In the genomic region with DNA sequence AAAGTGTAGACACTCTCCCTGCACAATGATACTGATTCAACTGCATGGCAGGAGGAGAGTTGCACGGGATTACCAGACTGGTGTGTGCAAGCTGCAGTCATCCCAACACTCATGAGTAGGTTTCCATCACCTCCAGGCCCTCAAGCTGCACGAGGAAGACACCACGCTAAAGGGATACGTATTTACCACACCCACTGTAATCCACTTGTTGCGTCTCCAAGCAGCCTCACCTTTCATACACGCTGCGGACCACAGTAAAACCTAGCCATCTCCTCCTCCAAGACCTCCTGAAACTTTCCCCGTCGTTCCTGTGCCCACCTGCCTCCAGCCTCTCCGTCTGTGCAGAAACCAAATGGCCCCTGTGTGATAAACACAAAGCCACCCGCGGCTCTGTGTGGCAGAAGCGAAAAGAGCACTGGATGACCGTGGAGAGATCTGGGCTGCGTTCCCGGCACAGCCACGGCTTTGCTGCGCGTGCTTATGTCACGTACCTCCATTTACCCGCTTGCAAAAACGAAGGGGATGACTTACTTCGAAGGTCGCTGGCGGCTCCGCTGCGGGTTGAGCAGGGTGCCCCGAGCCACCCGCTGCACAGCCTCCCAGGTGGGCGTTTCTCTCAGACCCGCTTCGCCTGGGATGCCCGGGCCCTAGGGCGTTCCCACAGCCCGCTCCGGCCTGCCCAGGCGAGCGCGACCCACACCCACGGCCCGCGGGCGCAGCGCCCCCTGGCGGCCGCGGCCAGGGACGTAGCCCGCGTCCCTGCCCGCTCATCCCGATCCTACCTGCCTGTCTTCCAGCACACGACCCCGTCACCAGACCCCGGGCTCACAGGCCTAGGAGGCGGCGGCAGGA, we compare ENCODE assay signal across 8 cellular contexts. TPM values are rescaled to one million over a fixed set of nuclear protein-coding genes. Genes with fewer than 3 reads are reported as not detected.
DNase-seq lines count a peak whose midpoint lies in the region; ATAC-seq and TF ChIP-seq lines count a peak whose summit lies in the region.

No MANE protein-coding gene starts in this region.

- H3K27ac ChIP-seq in RWPE2 (ENCODE audit: poor library complexity, severe bottlenecking) (no peak overlapping the region), right atrium auricular region (peak overlapping the region; percentile 94), psoas muscle (peak overlapping the region; percentile 89)

- H3K36me3 Mint-ChIP-seq in IgD-negative memory B cell: peaks cover 3% of the 10 kb centered on the region

- H3K9me3 ChIP-seq in RWPE2 (ENCODE audit: severe bottlenecking): no peaks in the 10 kb centered on the region
- no peaks in the 10 kb centered on the region for H3K9me3 ChIP-seq in right atrium auricular region
- no peaks in the 10 kb centered on the region for H3K9me3 ChIP-seq in psoas muscle

- peaks cover 7 to 11% (median 8%) of the 10 kb centered on the region in 3 donors for H3K4me1 Mint-ChIP-seq in IgD-negative memory B cell

- H3K4me3 ChIP-seq in RWPE2 (ENCODE audit: severe bottlenecking) (peak overlapping the region; percentile 94), right atrium auricular region (peak overlapping the region; percentile 94 to 100), psoas muscle (peak overlapping the region; percentile 96)

- peak overlapping the region; percentile 99 to 100 (median 100) for H3K4me3 Mint-ChIP-seq in IgD-negative memory B cell

- peaks cover 5% of the 10 kb centered on the region for H3K4me1 ChIP-seq in RWPE2 (ENCODE audit: insufficient read depth, poor library complexity, severe bottlenecking)
- H3K4me1 ChIP-seq in right atrium auricular region: peaks cover 0 to 17% of the 10 kb centered on the region in 2 donors
- peaks cover 33% of the 10 kb centered on the region for H3K4me1 ChIP-seq in psoas muscle

- ATAC-seq in GM21717 (IDR thresholded peaks at IDR 0.05; ENCODE audit: unreplicated experiment) (peak; percentile 79), RWPE2 (ENCODE audit: low read depth) (peak; percentile 79), psoas muscle (peak; percentile 83 to 89 (median 88))

- 4 to 9% (median 7%) methylated on average over 54 to 57 of the region's 57 CpGs for WGBS in psoas muscle, 3 donors

- peaks cover 6% of the 10 kb centered on the region for H3K27me3 Mint-ChIP-seq in IgD-negative memory B cell

- H3K9me3 Mint-ChIP-seq in IgD-negative memory B cell: no peaks in the 10 kb centered on the region

- DNase-seq in GDM1 (lab: John Stamatoyannopoulos, UW) (peak; percentile 44), RWPE2 (ENCODE audit: low spot score) (no peak), amniotic epithelial cell (ENCODE audit: low read depth) (peak; percentile 38), right atrium auricular region (ENCODE audit: low spot score) (peak; percentile 67), psoas muscle (peak; percentile 73 to 82), cortex of kidney (lab: John Stamatoyannopoulos, UW) (no peak)

- H3K36me3 ChIP-seq in RWPE2 (ENCODE audit: low read depth) (peaks cover 8% of the 10 kb centered on the region), right atrium auricular region (peaks cover 10% of the 10 kb centered on the region), psoas muscle (ENCODE audit: insufficient read depth in 1 of 2, low read depth in 1 of 2) (peaks cover 0 to 21% of the 10 kb centered on the region in 2 donors)

- intact Hi-C loops in psoas muscle (cut with DNase I): loop anchor here (1.0 to 10.0 kb wide), 6 partner anchors 38 to 158 kb away; a partner anchor contains a TSS

- peak; percentile 98 for TF ChIP-seq CTCF in RWPE2 (IDR thresholded peaks at IDR 0.05; ENCODE audit: poor library complexity, severe bottlenecking)
- peak; percentile 94 to 100 for TF ChIP-seq CTCF in right atrium auricular region (IDR thresholded peaks at IDR 0.05)
- peak; percentile 90 for TF ChIP-seq CTCF in psoas muscle (IDR thresholded peaks at IDR 0.05)

- H3K27ac Mint-ChIP-seq in IgD-negative memory B cell: peak overlapping the region in 2 of 3 donors; percentile 89 to 93

- H3K27me3 ChIP-seq in RWPE2 (ENCODE audit: insufficient read depth, poor library complexity, severe bottlenecking) (no peaks in the 10 kb centered on the region), right atrium auricular region (no peaks in the 10 kb centered on the region), psoas muscle (ENCODE audit: insufficient read depth in 3 of 3, low read length in 2 of 3) (no peaks in the 10 kb centered on the region)

RNA-seq across cellular contexts. Expression of a gene that starts 0.6 kb away (rescaled TPM):
- polyA plus RNA-seq in IgD-negative memory B cell (5.6 TPM), psoas muscle (10 to 100 TPM; 24.5 to 70.9 (median 61.1) TPM)
- total RNA-seq in right atrium auricular region (10 to 100 TPM; 17.5 to 23.1 TPM), psoas muscle (10 to 100 TPM; 34.4 to 94.2 (median 55.6) TPM)

RNA-seq across cellular contexts. Expression of a gene that starts 14.5 kb away (rescaled TPM):
- polyA plus RNA-seq in IgD-negative memory B cell (not detected), psoas muscle (not detected)
- total RNA-seq in right atrium auricular region (not detected), psoas muscle (not detected)

RNA-seq across cellular contexts. Expression of a gene that starts 35.8 kb away (rescaled TPM):
- not detected for polyA plus RNA-seq in IgD-negative memory B cell
- not detected for total RNA-seq in right atrium auricular region
- not detected for total RNA-seq in psoas muscle
- polyA plus RNA-seq in psoas muscle: not detected

Comparison
In these comparisons a context has a peak if more than half of its experiments do, and no peak if none do; other contexts are left out.
1. DNase-seq: peak in GDM1 (single experiment), amniotic epithelial cell (single experiment), right atrium auricular region (single experiment) and psoas muscle (2 of 2); none in RWPE2 (single experiment) and cortex of kidney (single experiment).
2. Peak in every context shown above with its lines, with median percentiles within 50 percentile points of each other: ATAC-seq, H3K4me3 ChIP-seq and CTCF ChIP-seq.